In genomic region chr12:54004063-54004840, GRCh38 we compare ENCODE assay signal across 1 cellular context.
TF ChIP-seq lines count a peak whose summit lies in the region.

No MANE protein-coding gene starts in this region.

TF ChIP-seq in A549, 52 proteins besides CTCF, POLR2A, EP300 and RAD21 (continued from another document):
- TF ChIP-seq NFE2L2 (conservative IDR thresholded peaks at IDR 0.05; ENCODE audit: low read length) (no peak), MAZ (IDR thresholded peaks at IDR 0.05; ENCODE audit: borderline replicate concordance, low read depth, low read length) (no peak)
